8 cellular contexts compared by ENCODE assay signal in genomic region chr1:19468397-19468956, GRCh38. TPM values are rescaled to one million over a fixed set of nuclear protein-coding genes. Genes with fewer than 3 reads are reported as not detected.
DNase-seq lines count a peak whose midpoint lies in the region; ATAC-seq and TF ChIP-seq lines count a peak whose summit lies in the region.

No MANE protein-coding gene starts in this region.

- 89 to 90% methylated on average over 5 to 15 of the region's 15 CpGs for WGBS in endodermal cell (ENCODE audit: insufficient coverage in 1 of 2, insufficient read length in 1 of 2), 2 experiments
- WGBS in prostate gland: 69% methylated on average over 15 of the region's 15 CpGs

- TF ChIP-seq CTCF in endodermal cell (conservative IDR thresholded peaks at IDR 0.05) (no peak), prostate gland (IDR thresholded peaks at IDR 0.05) (no peak)

- peak overlapping the region; percentile 84 for H3K27ac Mint-ChIP-seq in endodermal cell

- H3K9me3 ChIP-seq in endodermal cell (ENCODE audit: control insufficient read depth, low read length) (no peaks in the 10 kb centered on the region), prostate gland (no peaks in the 10 kb centered on the region)

- peak; percentile 70 for DNase-seq in activated CD4-positive, alpha-beta T cell treated with anti-CD3 and anti-CD28 coated beads for 48 hours
- DNase-seq in endodermal cell (no peak), prostate gland (ENCODE audit: low spot score) (no peak), DMS79 treated with DMSO at 0.1 percent for 48 hours (lab: John Stamatoyannopoulos, UW) (no peak), midbrain (lab: John Stamatoyannopoulos, UW) (no peak), UCSD-AML1 (lab: John Stamatoyannopoulos, UW; ENCODE audit: unreplicated experiment) (no peak)

- no peak overlapping the region for H3K4me3 Mint-ChIP-seq in endodermal cell

- intact Hi-C loops in prostate gland (cut with DNase I): no loop called here

- peak; percentile 83 for ATAC-seq in GM18511 (IDR thresholded peaks at IDR 0.05; ENCODE audit: unreplicated experiment)
- ATAC-seq in HG03342 (IDR thresholded peaks at IDR 0.05; ENCODE audit: unreplicated experiment): peak; percentile 65

- no peak overlapping the region for H3K9ac ChIP-seq in endodermal cell (ENCODE audit: extremely low read depth, low read length, poor library complexity, severe bottlenecking)

- H3K4me1 ChIP-seq in endodermal cell (ENCODE audit: control insufficient read depth, insufficient read depth, low read length) (peaks cover 13% of the 10 kb centered on the region), prostate gland (replicated peaks) (peaks cover 35% of the 10 kb centered on the region)

- no peak for TF ChIP-seq POLR2A in prostate gland (IDR thresholded peaks at IDR 0.05)

- H3K27me3 ChIP-seq in endodermal cell (ENCODE audit: control insufficient read depth, insufficient read depth, low read length, poor library complexity, severe bottlenecking) (no peaks in the 10 kb centered on the region), prostate gland (replicated peaks; ENCODE audit: insufficient read depth) (no peaks in the 10 kb centered on the region)

- no peaks in the 10 kb centered on the region for H3K27me3 Mint-ChIP-seq in endodermal cell (ENCODE audit: insufficient read depth)

- no peaks in the 10 kb centered on the region for H3K9me3 Mint-ChIP-seq in endodermal cell

- H3K4me1 Mint-ChIP-seq in endodermal cell: peaks cover 37% of the 10 kb centered on the region

- H3K27ac ChIP-seq in endodermal cell (ENCODE audit: low read depth, low read length) (no peak overlapping the region), prostate gland (peak overlapping the region; percentile 73 to 74)

- H3K4me3 ChIP-seq in endodermal cell (ENCODE audit: low read length) (no peak overlapping the region), prostate gland (no peak overlapping the region)

- H3K36me3 ChIP-seq in endodermal cell (ENCODE audit: control insufficient read depth, insufficient read depth, low read length) (peaks cover 59% of the 10 kb centered on the region), prostate gland (no peaks in the 10 kb centered on the region)

- H3K36me3 Mint-ChIP-seq in endodermal cell (ENCODE audit: low read depth): peaks cover 31% of the 10 kb centered on the region

RNA-seq across cellular contexts. Expression of gene CAPZB, which starts 16.9 kb away (rescaled TPM):
- total RNA-seq in endodermal cell (100 to 1,000 TPM; 334 to 362 TPM), prostate gland (100 to 1,000 TPM; 139 to 150 TPM)
- polyA plus RNA-seq in endodermal cell (2013, experiment 1 of 2): 254 TPM
- polyA plus RNA-seq in endodermal cell (2013, experiment 2 of 2): 240 TPM
